9 cellular contexts compared by ENCODE assay signal in the genomic region with DNA sequence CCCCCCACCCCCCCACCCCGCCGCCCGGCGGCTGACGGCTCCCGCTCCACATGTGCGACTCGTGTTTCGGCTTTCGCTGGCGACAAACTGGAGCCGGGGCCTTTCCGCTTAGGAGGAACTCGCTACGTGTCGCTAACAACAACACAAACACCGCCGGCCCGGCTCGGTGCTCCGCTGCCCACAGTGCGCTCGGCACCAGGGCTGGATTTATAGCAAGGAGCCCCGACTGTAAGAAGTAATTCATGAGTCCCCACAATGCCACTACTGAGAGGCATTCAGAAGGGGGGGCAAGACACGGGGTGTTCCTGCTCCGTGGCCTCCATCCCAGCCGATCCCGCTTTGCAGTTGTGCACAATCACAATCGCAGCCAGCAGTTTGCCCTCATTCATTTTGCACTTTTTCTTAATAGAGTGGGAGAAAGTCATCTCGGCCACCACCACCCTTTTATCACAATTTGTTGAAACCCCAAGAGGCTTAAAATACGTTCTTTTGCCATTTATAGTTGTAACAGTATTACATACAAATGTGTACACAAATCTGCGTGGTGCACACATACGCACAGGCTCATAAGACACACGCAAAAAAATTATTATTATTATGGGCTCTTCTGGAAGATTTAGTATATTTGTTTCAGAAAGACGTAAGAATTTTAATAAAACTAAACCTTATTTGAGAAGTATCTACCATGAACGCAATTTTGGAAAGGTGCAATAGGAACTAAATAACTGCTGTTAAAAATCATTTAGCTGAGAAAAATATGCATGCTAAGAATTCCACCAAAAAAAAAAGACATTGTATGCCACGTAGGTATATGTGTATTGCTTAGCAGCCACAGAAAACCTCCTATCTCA. TPM values are rescaled to one million over a fixed set of nuclear protein-coding genes. Genes with fewer than 3 reads are reported as not detected.
DNase-seq lines count a peak whose midpoint lies in the region; ATAC-seq, FAIRE-seq and TF ChIP-seq lines count a peak whose summit lies in the region.
"Had no signal": no experiment of that assay in that cellular context is flagged by ENCODE, and none has a peak within 500 bp of the region (broad histone marks: within the 10 kb centered on the region; RNA-seq: fewer than 3 reads in every experiment).

No MANE protein-coding gene starts in this region.

- dilution Hi-C loops in endothelial cell of umbilical vein (cut with MboI; ENCODE audit: extremely low pct_ligation_motif_present, low sequenced_read_pairs): no loop called here

- peaks cover 16% of the 10 kb centered on the region for H3K4me1 Mint-ChIP-seq in CD8-positive, alpha-beta T cell (ENCODE audit: low read depth)

- intact Hi-C loops in CD8-positive, alpha-beta T cell (cut with DNase I, micrococcal nuclease): no loop called here
- intact Hi-C loops in endothelial cell of umbilical vein (cut with micrococcal nuclease): no loop called here
- intact Hi-C loops in aorta (cut with DNase I): loop anchor here (2.0 to 10.0 kb wide), 5 partner anchors 44 to 354 kb away; partner anchors contain the start of gene EBF1 (in 2 of the 2)

- no peak for TF ChIP-seq CTCF in CD8-positive, alpha-beta T cell (IDR thresholded peaks at IDR 0.05)
- no peak for TF ChIP-seq CTCF in endothelial cell of umbilical vein (IDR thresholded peaks at IDR 0.05; ENCODE audit: extremely low read depth in 1 of 2, insufficient read depth in 1 of 2, low read depth in 1 of 2, low read length in 2 of 2)

- H3K36me3 Mint-ChIP-seq in CD8-positive, alpha-beta T cell: no peaks in the 10 kb centered on the region

- H3K79me2 ChIP-seq in endothelial cell of umbilical vein (ENCODE audit: control insufficient read depth, insufficient read depth, low read length): no peaks in the 10 kb centered on the region

- TF ChIP-seq POLR2A in endothelial cell of umbilical vein (IDR thresholded peaks at IDR 0.05; ENCODE audit: low read depth, low read length): no peak

- POLR2A ChIA-PET in CD8-positive, alpha-beta T cell (lab: Charles Lee): no interaction called here
- POLR2A ChIA-PET in endothelial cell of umbilical vein (lab: Charles Lee): no interaction called here

- peaks cover 5% of the 10 kb centered on the region for H3K27me3 ChIP-seq in CD8-positive, alpha-beta T cell (ENCODE audit: insufficient read depth, low read length)
- H3K27me3 ChIP-seq in endothelial cell of umbilical vein (ENCODE audit: control insufficient read depth in 2 of 2, insufficient read depth in 2 of 2, low read length in 2 of 2) (peaks cover 23 to 37% of the 10 kb centered on the region in 2 experiments), aorta (ENCODE audit: control insufficient read depth in 1 of 2, insufficient read depth in 2 of 2, low read length in 1 of 2) (no peaks in the 10 kb centered on the region)

- H3K4me1 ChIP-seq in CD8-positive, alpha-beta T cell (ENCODE audit: insufficient read depth, low read length): no peaks in the 10 kb centered on the region
- H3K4me1 ChIP-seq in endothelial cell of umbilical vein (ENCODE audit: control insufficient read depth, extremely low read depth, insufficient read depth, low read length) (no peaks in the 10 kb centered on the region), aorta (ENCODE audit: control insufficient read depth in 1 of 2, insufficient read depth in 2 of 2, low read length in 2 of 2) (peaks cover 0 to 7% of the 10 kb centered on the region in 2 donors)

- H3K9me3 Mint-ChIP-seq in CD8-positive, alpha-beta T cell: no peaks in the 10 kb centered on the region

- no peaks in the 10 kb centered on the region for H3K9me3 ChIP-seq in CD8-positive, alpha-beta T cell (ENCODE audit: low read length)
- H3K9me3 ChIP-seq in endothelial cell of umbilical vein (replicated peaks; ENCODE audit: control insufficient read depth, insufficient read depth, low read length) (no peaks in the 10 kb centered on the region), aorta (ENCODE audit: control insufficient read depth, low read length) (no peaks in the 10 kb centered on the region)

- H3K4me3 Mint-ChIP-seq in CD8-positive, alpha-beta T cell: peak overlapping the region; percentile 64

- 7 to 8% methylated on average over 29 to 37 of the region's 37 CpGs for WGBS in aorta, 2 donors

- H3K36me3 ChIP-seq in CD8-positive, alpha-beta T cell (ENCODE audit: insufficient read depth, low read length): no peaks in the 10 kb centered on the region
- H3K36me3 ChIP-seq in endothelial cell of umbilical vein (ENCODE audit: control insufficient read depth in 2 of 2, extremely low read depth in 1 of 2, insufficient read depth in 2 of 2, low read length in 2 of 2) (no peaks in the 10 kb centered on the region), aorta (ENCODE audit: control insufficient read depth in 1 of 2, insufficient read depth in 2 of 2, low read length in 1 of 2) (no peaks in the 10 kb centered on the region)

- CTCF ChIA-PET in CD8-positive, alpha-beta T cell (lab: Charles Lee): no interaction called here
- CTCF ChIA-PET in endothelial cell of umbilical vein (lab: Charles Lee): interaction anchor here (1.5 kb wide), 1 partner anchor 10 kb away, joined by 4 read pairs; no protein-coding TSS in a partner anchor

- no TSS peak for BruUV-seq in endothelial cell of umbilical vein (replicated peaks; lab: Mats Ljungman, UMichigan)

- no peak for DNase-seq in CD8-positive, alpha-beta T cell
- DNase-seq in M059J (ENCODE audit: low read depth) (peak; percentile 34), endothelial cell of umbilical vein (ENCODE audit: low read depth, low spot score) (peak; percentile 5), midbrain (lab: John Stamatoyannopoulos, UW) (peak; percentile 38), aorta (peak; percentile 80 to 86), NCI-H510A treated with DMSO at 0.1 percent for 48 hours (lab: John Stamatoyannopoulos, UW) (no peak)

- H3K27ac Mint-ChIP-seq in CD8-positive, alpha-beta T cell: no peak overlapping the region

- H3K4me2 ChIP-seq in endothelial cell of umbilical vein (ENCODE audit: insufficient read depth, low read length): peak overlapping the region; percentile 34

- H3K9me1 ChIP-seq in endothelial cell of umbilical vein (replicated peaks; ENCODE audit: control insufficient read depth, extremely low read depth, insufficient read depth, low read length): no peaks in the 10 kb centered on the region

- H3K9ac ChIP-seq in endothelial cell of umbilical vein (replicated peaks; ENCODE audit: extremely low read depth, insufficient read depth, low read length): no peak overlapping the region

- no peaks in the 10 kb centered on the region for H4K20me1 ChIP-seq in endothelial cell of umbilical vein (replicated peaks; ENCODE audit: control insufficient read depth, extremely low read depth, insufficient read depth, low read length)

- no peak overlapping the region for H3K4me3 ChIP-seq in CD8-positive, alpha-beta T cell (ENCODE audit: low read depth, low read length)
- H3K4me3 ChIP-seq in endothelial cell of umbilical vein (replicated peaks in 1 of 3; ENCODE audit: insufficient read depth in 1 of 3, low read depth in 1 of 3, low read length in 3 of 3) (no peak overlapping the region), aorta (ENCODE audit: low read length in 2 of 2) (peak overlapping the region in 1 of 2 donors; percentile 38)

- no peak for FAIRE-seq in endothelial cell of umbilical vein (lab: Jason Lieb, UNC)
- FAIRE-seq: endometrium had no signal

- ATAC-seq in CD8-positive, alpha-beta T cell: no peak
- ATAC-seq in aorta (ENCODE audit: low FRiP score) (peak; percentile 66), GM18909 (IDR thresholded peaks at IDR 0.05; ENCODE audit: poor library complexity, unreplicated experiment) (no peak), HG03439 (IDR thresholded peaks at IDR 0.05; ENCODE audit: unreplicated experiment) (no peak)

- peaks cover 69% of the 10 kb centered on the region for H3K27me3 Mint-ChIP-seq in CD8-positive, alpha-beta T cell (ENCODE audit: low read depth)

- H3K27ac ChIP-seq in CD8-positive, alpha-beta T cell (ENCODE audit: low read depth, low read length): no peak overlapping the region
- no peak overlapping the region for H3K27ac ChIP-seq in endothelial cell of umbilical vein (ENCODE audit: insufficient read depth, low read depth, low read length)
- peak overlapping the region; percentile 58 to 89 for H3K27ac ChIP-seq in aorta (ENCODE audit: low read depth in 1 of 2, low read length in 2 of 2)

- peak overlapping the region; percentile 12 for H2AFZ ChIP-seq in endothelial cell of umbilical vein (ENCODE audit: low read depth, low read length)

TF ChIP-seq in endothelial cell of umbilical vein, 7 proteins besides CTCF, POLR2A, EP300 and RAD21:
- TF ChIP-seq FOS (IDR thresholded peaks at IDR 0.05; ENCODE audit: borderline replicate concordance, insufficient read depth, low read length) (no peak), MYC (IDR thresholded peaks at IDR 0.05; ENCODE audit: low read depth, low read length) (no peak), JUN (IDR thresholded peaks at IDR 0.05; ENCODE audit: borderline replicate concordance, insufficient read depth, insufficient read length, low read depth) (no peak), EZH2 (IDR thresholded peaks at IDR 0.05; ENCODE audit: borderline replicate concordance, low read depth, low read length, severe bottlenecking) (no peak), GATA2 (IDR thresholded peaks at IDR 0.05; ENCODE audit: insufficient read depth, insufficient read length, low read depth, low read length) (no peak), POLR2AphosphoS5 (IDR thresholded peaks at IDR 0.05; ENCODE audit: insufficient read depth, low read depth, low read length) (no peak)
- TF ChIP-seq, protein P1, sequence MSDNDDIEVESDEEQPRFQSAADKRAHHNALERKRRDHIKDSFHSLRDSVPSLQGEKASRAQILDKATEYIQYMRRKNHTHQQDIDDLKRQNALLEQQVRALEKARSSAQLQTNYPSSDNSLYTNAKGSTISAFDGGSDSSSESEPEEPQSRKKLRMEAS (IDR thresholded peaks at IDR 0.05; ENCODE audit: insufficient read depth, insufficient read length): no peak
TF ChIP-seq in endothelial cell of umbilical vein: peak in this region for 0.

RNA-seq across cellular contexts. Expression of gene EBF1, which starts 48.1 kb away (rescaled TPM):
- total RNA-seq in CD8-positive, alpha-beta T cell: 1 to 10 TPM in 1 of 2 experiments, under 1 TPM in 1; 0.67 to 1.3 TPM
- 1.5 and 5.4 TPM in 2 replicates for total RNA-seq in M059J (2014; rRNA removed; shearing (Covaris generic))
- total RNA-seq in endothelial cell of umbilical vein: 0.20 and 0.55 TPM in 2 replicates
- polyA plus RNA-seq in endothelial cell of umbilical vein: 0.06 and 0.07 TPM in 2 replicates
- 0.03 TPM in 1 of 2 replicates, not detected in the other for polyA plus RNA-seq in endothelial cell of umbilical vein (2011; cell fraction: cytosol; rRNA removed)
- polyA plus RNA-seq in endothelial cell of umbilical vein (2011; cell fraction: nucleus; rRNA removed): 0.05 and 0.07 TPM in 2 replicates
- not detected in 2 replicates for polyA plus RNA-seq in endothelial cell of umbilical vein (2012)
- 0.22 and 0.74 TPM in 2 replicates for polyA minus RNA-seq in endothelial cell of umbilical vein
- not detected for polyA minus RNA-seq in endothelial cell of umbilical vein (2011; cell fraction: cytosol; rRNA and poly(A)+ RNA removed)
- polyA minus RNA-seq in endothelial cell of umbilical vein (2011; cell fraction: nucleus; rRNA and poly(A)+ RNA removed): 0.24 and 0.63 TPM in 2 replicates
- total RNA-seq in aorta: 100 to 1,000 TPM in 1 of 2 donors, 10 to 100 TPM in 1; 75.6 to 103 TPM
- polyA plus RNA-seq in aorta: 10 to 100 TPM in 1 of 2 donors, 1 to 10 TPM in 1; 5.9 to 25.1 TPM

Comparison
In these comparisons a context has a peak if more than half of its experiments do, and no peak if none do; other contexts are left out.
1. DNase-seq: peak in M059J (single experiment), endothelial cell of umbilical vein (single experiment), midbrain (single experiment) and aorta (2 of 2); none in CD8-positive, alpha-beta T cell (0 of 7) and NCI-H510A treated with DMSO at 0.1 percent for 48 hours (single experiment).
2. H3K27ac ChIP-seq: peak in aorta (2 of 2); none in CD8-positive, alpha-beta T cell (single experiment) and endothelial cell of umbilical vein (single experiment).
3. RNA of gene EBF1, which starts 48.1 kb away (total RNA-seq): 75.6 to 103 TPM in aorta; 1.5 to 5.4 TPM in M059J, 0.67 to 1.3 TPM in CD8-positive, alpha-beta T cell and 0.20 to 0.55 TPM in endothelial cell of umbilical vein; every median in the first group is over 10 times any median in the second.
4. intact Hi-C loops: an anchor here in aorta (2.0 to 10.0 kb wide); none called in CD8-positive, alpha-beta T cell and endothelial cell of umbilical vein.